Comparison of ENCODE assay signal across 3 cellular contexts in genomic region chr20:38554986-38555385, GRCh38.
TF ChIP-seq lines count a peak whose summit lies in the region.

No MANE protein-coding gene starts in this region.

TF ChIP-seq in IMR-90, 13 proteins besides CTCF, POLR2A, EP300 and RAD21:
- 0 out of 2 replicates have a peak, but pooled peaks have one; percentile 21 for TF ChIP-seq CEBPB (IDR thresholded peaks at IDR 0.05; ENCODE audit: low read depth, low read length)
- TF ChIP-seq RFX5 (IDR thresholded peaks at IDR 0.05; ENCODE audit: low read depth, low read length), result no peak

TF ChIP-seq in K562, 482 proteins besides CTCF, POLR2A, EP300 and RAD21:
- TF ChIP-seq MLLT1 (IDR thresholded peaks at IDR 0.05) (no peak), VEZF1 (CRISPR knock-in tag; IDR thresholded peaks at IDR 0.05) (no peak), CEBPG (CRISPR knock-in tag; IDR thresholded peaks at IDR 0.05) (no peak), CEBPG (tag; conservative IDR thresholded peaks at IDR 0.05 in 1 of 2, IDR thresholded peaks at IDR 0.05 in 1 of 2) (peak; percentile 25 to 28; a peak in 1 of 4 replicates)

TF ChIP-seq in HepG2, 621 proteins besides CTCF, POLR2A, EP300 and RAD21:
- TF ChIP-seq ZFP37 (CRISPR knock-in tag; IDR thresholded peaks at IDR 0.05; ENCODE audit: borderline replicate concordance) (no peak), CEBPB (IDR thresholded peaks at IDR 0.05; ENCODE audit: borderline replicate concordance, low read depth, low read length) (peak; percentile 51; the same call in 1 of the 2 replicates), CBX2 (IDR thresholded peaks at IDR 0.05; ENCODE audit: low read depth, low read length) (no peak), CBX2 (CRISPR knock-in tag; IDR thresholded peaks at IDR 0.05; ENCODE audit: low read depth) (no peak), CEBPG (CRISPR knock-in tag; IDR thresholded peaks at IDR 0.05) (peak; percentile 40; the same call in 1 of the 2 replicates)
TF ChIP-seq in HepG2: peak in this region for 2.
